ENCODE assay signal across 15 cellular contexts in genomic region chr4:7050481-7051143, GRCh38. TPM values are rescaled to one million over a fixed set of nuclear protein-coding genes. Genes with fewer than 3 reads are reported as not detected.
DNase-seq lines count a peak whose midpoint lies in the region; ATAC-seq and TF ChIP-seq lines count a peak whose summit lies in the region.
"Had no signal": no experiment of that assay in that cellular context is flagged by ENCODE, and none has a peak within 500 bp of the region (broad histone marks: within the 10 kb centered on the region; RNA-seq: fewer than 3 reads in every experiment).

No MANE protein-coding gene starts in this region.

- H3K27me3 ChIP-seq in heart right ventricle (no peaks in the 10 kb centered on the region), right lobe of liver (no peaks in the 10 kb centered on the region), uterus (no peaks in the 10 kb centered on the region)

- H3K36me3 ChIP-seq in heart right ventricle (peaks cover 0 to 46% (median 14%) of the 10 kb centered on the region in 9 donors), right lobe of liver (peaks cover 3 to 15% (median 9%) of the 10 kb centered on the region in 4 donors), uterus (no peaks in the 10 kb centered on the region)

- H3K27me3 Mint-ChIP-seq in activated T-helper 17 cell treated with anti-CD3 and anti-CD28 coated beads, Interleukin-2, amount 50 U/mL, for 72 hours, result no peaks in the 10 kb centered on the region
- H3K27me3 Mint-ChIP-seq in activated naive CD4-positive, alpha-beta T cell treated with anti-CD3 and anti-CD28 coated beads, Interleukin-2, amount 10 ng/mL, durations not matched to agents 7 days and 5 days, result no peaks in the 10 kb centered on the region
- H3K27me3 Mint-ChIP-seq: CD4-positive, alpha-beta T cell had no signal

- H3K9me3 ChIP-seq in heart right ventricle (no peaks in the 10 kb centered on the region), right lobe of liver (no peaks in the 10 kb centered on the region), uterus (no peaks in the 10 kb centered on the region)

- H3K4me3 ChIP-seq in heart right ventricle (no peak overlapping the region), right lobe of liver (no peak overlapping the region), uterus (no peak overlapping the region)

- TF ChIP-seq POLR2A in right lobe of liver (IDR thresholded peaks at IDR 0.05) (no peak), uterus (IDR thresholded peaks at IDR 0.05) (no peak)

- CTCF ChIA-PET in activated naive CD4-positive, alpha-beta T cell treated with anti-CD3 and anti-CD28 coated beads, Interleukin-2, amount 10 ng/mL, durations not matched to agents 7 days and 5 days (lab: Charles Lee), result interaction anchor here (0.7 to 1.2 kb wide), 2 partner anchors 9 to 76 kb away, joined by 3 read pairs; no protein-coding TSS in a partner anchor

- H3K4me1 ChIP-seq in heart right ventricle (peaks cover 14 to 78% (median 67%) of the 10 kb centered on the region in 9 donors), right lobe of liver (peaks cover 0 to 32% (median 14%) of the 10 kb centered on the region in 4 donors), uterus (peaks cover 0 to 24% of the 10 kb centered on the region in 2 donors)

- peak overlapping the region in 2 of 10 donors; percentile 21 to 55 for H3K27ac ChIP-seq in heart right ventricle
- H3K27ac ChIP-seq in right lobe of liver, result peak overlapping the region in 2 of 3 donors; percentile 26 to 59
- peak overlapping the region; percentile 41 to 46 for H3K27ac ChIP-seq in uterus

- intact Hi-C loops in heart right ventricle (cut with DNase I) (no loop called here), right lobe of liver (cut with DNase I) (no loop called here), uterus (cut with DNase I; ENCODE audit: low total_unique reads) (no loop called here)

- peaks cover 22% of the 10 kb centered on the region for H3K4me1 Mint-ChIP-seq in activated T-helper 17 cell treated with anti-CD3 and anti-CD28 coated beads, Interleukin-2, amount 50 U/mL, for 72 hours
- peaks cover 56% of the 10 kb centered on the region for H3K4me1 Mint-ChIP-seq in activated naive CD4-positive, alpha-beta T cell treated with anti-CD3 and anti-CD28 coated beads, Interleukin-2, amount 10 ng/mL, durations not matched to agents 7 days and 5 days

- no peak overlapping the region for H3K4me3 Mint-ChIP-seq in activated T-helper 17 cell treated with anti-CD3 and anti-CD28 coated beads, Interleukin-2, amount 50 U/mL, for 72 hours
- H3K4me3 Mint-ChIP-seq in activated naive CD4-positive, alpha-beta T cell treated with anti-CD3 and anti-CD28 coated beads, Interleukin-2, amount 10 ng/mL, durations not matched to agents 7 days and 5 days, result no peak overlapping the region
- H3K4me3 Mint-ChIP-seq: CD4-positive, alpha-beta T cell had no signal

- DNase-seq in heart right ventricle, result no peak
- peak; percentile 69 to 83 (median 80) for DNase-seq in right lobe of liver
- DNase-seq in uterus, result peak; percentile 48 to 49
- DNase-seq in activated naive CD4-positive, alpha-beta T cell treated with anti-CD3 and anti-CD28 coated beads, Interleukin-2, amount 10 ng/mL, durations not matched to agents 7 days and 5 days, result no peak
- DNase-seq in NCI-H2227 treated with DMSO at 0.1 percent for 48 hours (lab: John Stamatoyannopoulos, UW), result no peak
- DNase-seq: CD4-positive, alpha-beta T cell; DMS53; IMR-90; Kasumi-1; MM.1S; NCI-H1092 treated with DMSO at 0.1 percent for 48 hours; NCI-H2081 treated with DMSO at 0.1 percent for 48 hours; NCI-H524 had no signal

- no peak for TF ChIP-seq CTCF in heart right ventricle (IDR thresholded peaks at IDR 0.05)
- TF ChIP-seq CTCF in right lobe of liver (IDR thresholded peaks at IDR 0.05), result no peak
- TF ChIP-seq CTCF in uterus (IDR thresholded peaks at IDR 0.05), result no peak

- no peaks in the 10 kb centered on the region for H3K9me3 Mint-ChIP-seq in activated T-helper 17 cell treated with anti-CD3 and anti-CD28 coated beads, Interleukin-2, amount 50 U/mL, for 72 hours
- H3K9me3 Mint-ChIP-seq in activated naive CD4-positive, alpha-beta T cell treated with anti-CD3 and anti-CD28 coated beads, Interleukin-2, amount 10 ng/mL, durations not matched to agents 7 days and 5 days, result no peaks in the 10 kb centered on the region
- H3K9me3 Mint-ChIP-seq: CD4-positive, alpha-beta T cell had no signal

- peak overlapping the region; percentile 66 for H3K27ac Mint-ChIP-seq in activated T-helper 17 cell treated with anti-CD3 and anti-CD28 coated beads, Interleukin-2, amount 50 U/mL, for 72 hours
- H3K27ac Mint-ChIP-seq in activated naive CD4-positive, alpha-beta T cell treated with anti-CD3 and anti-CD28 coated beads, Interleukin-2, amount 10 ng/mL, durations not matched to agents 7 days and 5 days, result no peak overlapping the region
- H3K27ac Mint-ChIP-seq: CD4-positive, alpha-beta T cell had no signal

- no peak for ATAC-seq in activated T-helper 17 cell treated with anti-CD3 and anti-CD28 coated beads, Interleukin-2, amount 50 U/mL, for 72 hours (replicated peaks)
- ATAC-seq in heart right ventricle (peak in 6 of 8 donors; percentile 11 to 43 (median 24)), right lobe of liver (peak; percentile 79 to 85 (median 82)), HG03280 (IDR thresholded peaks at IDR 0.05; ENCODE audit: unreplicated experiment) (no peak)

- 65 to 75% methylated on average over 36 of the region's 36 CpGs for WGBS in heart right ventricle, 2 donors
- 40% methylated on average over 6 of the region's 36 CpGs for WGBS in right lobe of liver (ENCODE audit: insufficient coverage, low coverage, low lambda C conversion rate, missing lambda C conversion rate)

- peaks cover 21% of the 10 kb centered on the region for H3K36me3 Mint-ChIP-seq in activated T-helper 17 cell treated with anti-CD3 and anti-CD28 coated beads, Interleukin-2, amount 50 U/mL, for 72 hours (ENCODE audit: low read depth)
- H3K36me3 Mint-ChIP-seq in activated naive CD4-positive, alpha-beta T cell treated with anti-CD3 and anti-CD28 coated beads, Interleukin-2, amount 10 ng/mL, durations not matched to agents 7 days and 5 days, result peaks cover 25% of the 10 kb centered on the region

RNA-seq across cellular contexts. Expression of gene TADA2B, which starts 7.4 kb away (rescaled TPM):
- total RNA-seq in activated T-helper 17 cell treated with anti-CD3 and anti-CD28 coated beads, Interleukin-2, amount 50 U/mL, for 72 hours, result 10 to 100 TPM in 1 of 2 donors, 1 to 10 TPM in 1; 8.5 to 13.0 TPM
- total RNA-seq in heart right ventricle (10 to 100 TPM; 26.2 to 40.8 (median 31.5) TPM), right lobe of liver (10 to 100 TPM; 12.1 to 16.3 (median 14.0) TPM), uterus (10 to 100 TPM; 14.1 to 24.0 (median 21.1) TPM)
- polyA plus RNA-seq in heart right ventricle, result 10 to 100 TPM; 15.4 to 15.6 TPM

RNA-seq across cellular contexts. Expression of gene GRPEL1, which starts 17.3 kb away (rescaled TPM):
- total RNA-seq in activated T-helper 17 cell treated with anti-CD3 and anti-CD28 coated beads, Interleukin-2, amount 50 U/mL, for 72 hours, result 10 to 100 TPM; 56.3 to 92.5 TPM
- total RNA-seq in heart right ventricle, result 10 to 100 TPM; 50.8 to 83.3 (median 55.8) TPM
- polyA plus RNA-seq in heart right ventricle, result 10 to 100 TPM; 38.7 to 71.6 TPM
- 10 to 100 TPM; 30.0 to 49.2 (median 45.3) TPM for total RNA-seq in right lobe of liver
- 10 to 100 TPM in 3 of 4 donors, 1 to 10 TPM in 1; 7.4 to 55.0 (median 21.4) TPM for total RNA-seq in uterus

Comparison
In these comparisons a context has a peak if more than half of its experiments do, and no peak if none do; other contexts are left out.
1. ATAC-seq: peak in heart right ventricle (6 of 8) and right lobe of liver (4 of 4); none in activated T-helper 17 cell treated with anti-CD3 and anti-CD28 coated beads, Interleukin-2, amount 50 U/mL, for 72 hours (single experiment) and HG03280 (single experiment).
2. DNase-seq: peak in right lobe of liver (3 of 3) and uterus (2 of 2); none in heart right ventricle (0 of 2), activated naive CD4-positive, alpha-beta T cell treated with anti-CD3 and anti-CD28 coated beads, Interleukin-2, amount 10 ng/mL, durations not matched to agents 7 days and 5 days (single experiment) and NCI-H2227 treated with DMSO at 0.1 percent for 48 hours (single experiment).